8 cellular contexts compared by ENCODE assay signal in genomic region chr1:211260161-211261107, GRCh38. TPM values are rescaled to one million over a fixed set of nuclear protein-coding genes. Genes with fewer than 3 reads are reported as not detected.
DNase-seq lines count a peak whose midpoint lies in the region; ATAC-seq and TF ChIP-seq lines count a peak whose summit lies in the region.

No MANE protein-coding gene starts in this region.

- H3K27me3 Mint-ChIP-seq in activated T-helper 2 cell treated with anti-CD3 and anti-CD28 coated beads, Interferon-gamma antibody, Interleukin-2, Interleukin-4, amounts not matched to agents 10 μg/mL and 5 μg/mL and 100 μg/mL, durations not matched to agents 14 hours and 24 hours and 36 hours (ENCODE audit: low read depth) = no peaks in the 10 kb centered on the region
- H3K27me3 Mint-ChIP-seq in natural killer cell treated with Interleukin-12 subunit alpha and Interleukin-12 subunit beta and Interleukin-15 and Interleukin-18, amount 100 ng/mL, for 72 hours = no peaks in the 10 kb centered on the region

- H3K4me3 Mint-ChIP-seq in activated T-helper 2 cell treated with anti-CD3 and anti-CD28 coated beads, Interferon-gamma antibody, Interleukin-2, Interleukin-4, amounts not matched to agents 10 μg/mL and 5 μg/mL and 100 μg/mL, durations not matched to agents 14 hours and 24 hours and 36 hours (ENCODE audit: low read depth) = peak overlapping the region; percentile 81
- H3K4me3 Mint-ChIP-seq in natural killer cell treated with Interleukin-12 subunit alpha and Interleukin-12 subunit beta and Interleukin-15 and Interleukin-18, amount 100 ng/mL, for 72 hours = peak overlapping the region; percentile 99

- DNase-seq in DMS53 treated with DMSO at 0.1 percent for 48 hours (lab: John Stamatoyannopoulos, UW; ENCODE audit: unreplicated experiment) (peak; percentile 71), RWPE1 (ENCODE audit: low spot score) (peak; percentile 70), fibroblast of peridontal ligament (ENCODE audit: extremely low read depth) (peak; percentile 70)
- peak; percentile 62 for DNase-seq in Jurkat, Clone E6-1 (ENCODE audit: low read depth, low spot score)
- DNase-seq in activated T-helper 2 cell treated with anti-CD3 and anti-CD28 coated beads, Interferon-gamma antibody, Interleukin-2, Interleukin-4, amounts not matched to agents 10 μg/mL and 5 μg/mL and 100 μg/mL, durations not matched to agents 14 hours and 24 hours and 36 hours (ENCODE audit: low spot score) = peak; percentile 62
- peak; percentile 79 for DNase-seq in natural killer cell treated with Interleukin-12 subunit alpha and Interleukin-12 subunit beta and Interleukin-15 and Interleukin-18, amount 100 ng/mL, for 72 hours (ENCODE audit: low spot score)
- DNase-seq in stimulated activated naive CD4-positive, alpha-beta T cell treated with Interleukin-2 at 50 U/mL for 16 hours (lab: John Stamatoyannopoulos, UW) = peak; percentile 65

- intact Hi-C loops in activated T-helper 2 cell treated with anti-CD3 and anti-CD28 coated beads, Interferon-gamma antibody, Interleukin-2, Interleukin-4, amounts not matched to agents 10 μg/mL and 5 μg/mL and 100 μg/mL, durations not matched to agents 14 hours and 24 hours and 36 hours (cut with micrococcal nuclease) = loop anchor here (2.0 kb wide), 1 partner anchor 1172 kb away; the partner anchor contains the start of gene NENF

- peak overlapping the region; percentile 92 for H3K27ac Mint-ChIP-seq in activated T-helper 2 cell treated with anti-CD3 and anti-CD28 coated beads, Interferon-gamma antibody, Interleukin-2, Interleukin-4, amounts not matched to agents 10 μg/mL and 5 μg/mL and 100 μg/mL, durations not matched to agents 14 hours and 24 hours and 36 hours
- peak overlapping the region; percentile 87 to 95 for H3K27ac Mint-ChIP-seq in natural killer cell treated with Interleukin-12 subunit alpha and Interleukin-12 subunit beta and Interleukin-15 and Interleukin-18, amount 100 ng/mL, for 72 hours

- peak; percentile 39 for ATAC-seq in GM21529 (IDR thresholded peaks at IDR 0.05; ENCODE audit: unreplicated experiment)
- ATAC-seq in natural killer cell treated with Interleukin-12 subunit alpha and Interleukin-12 subunit beta and Interleukin-15 and Interleukin-18, amount 100 ng/mL, for 72 hours = peak in 1 of 2 donors; percentile 47

- no peaks in the 10 kb centered on the region for H3K9me3 Mint-ChIP-seq in activated T-helper 2 cell treated with anti-CD3 and anti-CD28 coated beads, Interferon-gamma antibody, Interleukin-2, Interleukin-4, amounts not matched to agents 10 μg/mL and 5 μg/mL and 100 μg/mL, durations not matched to agents 14 hours and 24 hours and 36 hours
- no peaks in the 10 kb centered on the region for H3K9me3 Mint-ChIP-seq in natural killer cell treated with Interleukin-12 subunit alpha and Interleukin-12 subunit beta and Interleukin-15 and Interleukin-18, amount 100 ng/mL, for 72 hours

- TF ChIP-seq CTCF in RWPE1 (conservative IDR thresholded peaks at IDR 0.05; ENCODE audit: low read depth) = no peak

- CTCF ChIA-PET in RWPE1 (lab: Yijun Ruan, JAX) = interaction anchor here (0.6 to 1.3 kb wide), 3 partner anchors 63 to 900 kb away, joined by 3 to 6 read pairs (median 3); no protein-coding TSS in a partner anchor

- POLR2A ChIA-PET in RWPE1 (lab: Yijun Ruan, JAX; ENCODE audit: low non-redundant PET) = no interaction called here

- H3K4me1 Mint-ChIP-seq in activated T-helper 2 cell treated with anti-CD3 and anti-CD28 coated beads, Interferon-gamma antibody, Interleukin-2, Interleukin-4, amounts not matched to agents 10 μg/mL and 5 μg/mL and 100 μg/mL, durations not matched to agents 14 hours and 24 hours and 36 hours (ENCODE audit: low read depth) = peaks cover 24% of the 10 kb centered on the region
- H3K4me1 Mint-ChIP-seq in natural killer cell treated with Interleukin-12 subunit alpha and Interleukin-12 subunit beta and Interleukin-15 and Interleukin-18, amount 100 ng/mL, for 72 hours (ENCODE audit: low read depth in 2 of 2) = peaks cover 15 to 16% of the 10 kb centered on the region in 2 donors

- peak overlapping the region; percentile 89 for H3K4me3 ChIP-seq in Jurkat, Clone E6-1 (ENCODE audit: low read length)

- H3K27ac ChIP-seq in RWPE1 = peak overlapping the region; percentile 100

- peaks cover 18% of the 10 kb centered on the region for H3K36me3 Mint-ChIP-seq in activated T-helper 2 cell treated with anti-CD3 and anti-CD28 coated beads, Interferon-gamma antibody, Interleukin-2, Interleukin-4, amounts not matched to agents 10 μg/mL and 5 μg/mL and 100 μg/mL, durations not matched to agents 14 hours and 24 hours and 36 hours (ENCODE audit: low read depth)
- H3K36me3 Mint-ChIP-seq in natural killer cell treated with Interleukin-12 subunit alpha and Interleukin-12 subunit beta and Interleukin-15 and Interleukin-18, amount 100 ng/mL, for 72 hours = no peaks in the 10 kb centered on the region

RNA-seq across cellular contexts. Expression of gene RCOR3, which starts 1.3 kb away (rescaled TPM):
- 29.5 TPM for polyA plus RNA-seq in Jurkat, Clone E6-1 (2012; ENCODE audit: insufficient read depth, insufficient read length)
- total RNA-seq in activated T-helper 2 cell treated with anti-CD3 and anti-CD28 coated beads, Interferon-gamma antibody, Interleukin-2, Interleukin-4, amounts not matched to agents 10 μg/mL and 5 μg/mL and 100 μg/mL, durations not matched to agents 14 hours and 24 hours and 36 hours = 42.3 and 45.0 TPM in 2 replicates
- total RNA-seq in natural killer cell treated with Interleukin-12 subunit alpha and Interleukin-12 subunit beta and Interleukin-15 and Interleukin-18, amount 100 ng/mL, for 72 hours = 10 to 100 TPM; 42.1 to 63.0 TPM
